In genomic region chr11:94325681-94326080, GRCh38 we compare ENCODE assay signal across 9 cellular contexts. TPM values are rescaled to one million over a fixed set of nuclear protein-coding genes. Genes with fewer than 3 reads are reported as not detected.
A peak's percentile ranks its signal among the peaks of the same experiment; 100 is the strongest.
DNase-seq lines count a peak whose midpoint lies in the region; ATAC-seq lines count a peak whose summit lies in the region.
"Had no signal": no experiment of that assay in that cellular context is flagged by ENCODE, and none has a peak within 500 bp of the region (broad histone marks: within the 10 kb centered on the region; RNA-seq: fewer than 3 reads in every experiment).

No MANE protein-coding gene starts in this region.

- DNase-seq in DMS53 treated with DMSO at 0.1 percent for 48 hours (lab: John Stamatoyannopoulos, UW; ENCODE audit: unreplicated experiment) (peak; percentile 43), HS-27A (ENCODE audit: low read depth) (peak; percentile 3), germinal center (ENCODE audit: low spot score) (peak; percentile 63), T1000 (lab: John Stamatoyannopoulos, UW) (no peak), NCI-H128 (lab: John Stamatoyannopoulos, UW; ENCODE audit: unreplicated experiment) (no peak)
- peak; percentile 89 for DNase-seq in activated CD4-positive, alpha-beta T cell treated with anti-CD3 and anti-CD28 coated beads, Interleukin-2, amount 10 ng/mL, durations not matched to agents 24 days and 14 days
- DNase-seq in stimulated activated CD8-positive, alpha-beta memory T cell treated with anti-CD3 and anti-CD28 coated beads, Interleukin-7, amount 100 ng/mL, for 4 hours (ENCODE audit: low read depth in 2 of 2) = peak; percentile 10 to 24

- no peak overlapping the region for H3K27ac Mint-ChIP-seq in activated CD4-positive, alpha-beta T cell treated with anti-CD3 and anti-CD28 coated beads, Interleukin-2, amount 10 ng/mL, durations not matched to agents 24 days and 14 days

- H3K9me3 Mint-ChIP-seq in activated CD4-positive, alpha-beta T cell treated with anti-CD3 and anti-CD28 coated beads, Interleukin-2, amount 10 ng/mL, durations not matched to agents 24 days and 14 days = no peaks in the 10 kb centered on the region

- intact Hi-C loops in activated CD4-positive, alpha-beta T cell treated with anti-CD3 and anti-CD28 coated beads, Interleukin-2, amount 10 ng/mL, durations not matched to agents 24 days and 14 days (cut with micrococcal nuclease) = loop anchor here (1.0 to 10.0 kb wide), 2 partner anchors 179 to 401 kb away; no protein-coding TSS in a partner anchor

- ATAC-seq in GM21360 (IDR thresholded peaks at IDR 0.05; ENCODE audit: unreplicated experiment) = peak; percentile 90

- no peak overlapping the region for H3K4me3 Mint-ChIP-seq in activated CD4-positive, alpha-beta T cell treated with anti-CD3 and anti-CD28 coated beads, Interleukin-2, amount 10 ng/mL, durations not matched to agents 24 days and 14 days

- no peaks in the 10 kb centered on the region for H3K4me1 Mint-ChIP-seq in activated CD4-positive, alpha-beta T cell treated with anti-CD3 and anti-CD28 coated beads, Interleukin-2, amount 10 ng/mL, durations not matched to agents 24 days and 14 days

- H3K36me3 Mint-ChIP-seq in activated CD4-positive, alpha-beta T cell treated with anti-CD3 and anti-CD28 coated beads, Interleukin-2, amount 10 ng/mL, durations not matched to agents 24 days and 14 days (ENCODE audit: low read depth) = no peaks in the 10 kb centered on the region

- peaks cover 5% of the 10 kb centered on the region for H3K27me3 Mint-ChIP-seq in activated CD4-positive, alpha-beta T cell treated with anti-CD3 and anti-CD28 coated beads, Interleukin-2, amount 10 ng/mL, durations not matched to agents 24 days and 14 days

RNA-seq across cellular contexts. Expression of gene IZUMO1R, which starts 21.3 kb away (rescaled TPM):
- total RNA-seq in activated CD4-positive, alpha-beta T cell treated with anti-CD3 and anti-CD28 coated beads, Interleukin-2, amount 10 ng/mL, durations not matched to agents 24 days and 14 days = not detected in 2 replicates
- total RNA-seq: skeletal muscle tissue had no signal

Comparison
In these comparisons a context has a peak if more than half of its experiments do, and no peak if none do; other contexts are left out.
1. DNase-seq: peak in DMS53 treated with DMSO at 0.1 percent for 48 hours (single experiment), HS-27A (single experiment), activated CD4-positive, alpha-beta T cell treated with anti-CD3 and anti-CD28 coated beads, Interleukin-2, amount 10 ng/mL, durations not matched to agents 24 days and 14 days (single experiment), germinal center (single experiment) and stimulated activated CD8-positive, alpha-beta memory T cell treated with anti-CD3 and anti-CD28 coated beads, Interleukin-7, amount 100 ng/mL, for 4 hours (2 of 2); none in T1000 (single experiment) and NCI-H128 (single experiment).